ENCODE assay signal across 2 cellular contexts in the genomic region with DNA sequence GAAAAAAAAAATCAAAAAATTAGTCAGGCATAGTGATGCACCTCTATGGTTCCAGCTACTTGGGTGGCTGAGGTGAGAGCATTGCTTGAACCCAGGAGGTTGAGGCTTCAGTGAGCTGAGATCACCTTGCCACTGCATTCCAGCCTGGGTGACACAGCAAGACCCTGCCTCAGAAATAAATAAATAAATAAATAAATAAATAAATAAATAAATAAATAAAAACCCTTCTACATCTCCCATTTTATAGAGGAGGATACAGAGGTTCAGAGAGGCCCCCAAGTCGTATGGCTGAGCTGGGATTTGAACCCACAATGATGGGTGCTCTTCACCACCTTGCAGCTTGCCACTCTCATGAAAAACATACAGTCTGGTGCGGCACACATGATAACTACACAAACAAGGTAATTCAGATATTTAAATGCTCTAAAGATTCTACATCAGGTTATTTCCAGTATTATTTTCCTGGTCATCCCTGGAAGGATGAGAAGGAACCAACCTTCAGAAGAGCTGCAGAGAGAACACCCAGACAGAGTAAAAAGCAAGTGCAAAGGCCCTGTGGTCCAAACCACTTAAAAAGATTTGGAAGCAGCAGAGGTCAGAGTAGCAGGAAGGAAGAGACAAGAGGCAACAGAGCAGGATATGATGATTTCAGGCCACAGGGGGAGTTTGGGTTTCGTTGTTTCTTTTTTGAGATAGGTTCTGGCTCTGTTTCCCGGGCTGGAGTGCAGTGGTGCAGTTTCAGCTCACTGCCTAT.
A peak's percentile ranks its signal among the peaks of the same experiment; 100 is the strongest.
TF ChIP-seq lines count a peak whose summit lies in the region.

No MANE protein-coding gene starts in this region.

TF ChIP-seq in HEK293, 187 proteins besides CTCF, POLR2A, EP300 and RAD21 (continues in another document):
- TF ChIP-seq, protein P1, sequence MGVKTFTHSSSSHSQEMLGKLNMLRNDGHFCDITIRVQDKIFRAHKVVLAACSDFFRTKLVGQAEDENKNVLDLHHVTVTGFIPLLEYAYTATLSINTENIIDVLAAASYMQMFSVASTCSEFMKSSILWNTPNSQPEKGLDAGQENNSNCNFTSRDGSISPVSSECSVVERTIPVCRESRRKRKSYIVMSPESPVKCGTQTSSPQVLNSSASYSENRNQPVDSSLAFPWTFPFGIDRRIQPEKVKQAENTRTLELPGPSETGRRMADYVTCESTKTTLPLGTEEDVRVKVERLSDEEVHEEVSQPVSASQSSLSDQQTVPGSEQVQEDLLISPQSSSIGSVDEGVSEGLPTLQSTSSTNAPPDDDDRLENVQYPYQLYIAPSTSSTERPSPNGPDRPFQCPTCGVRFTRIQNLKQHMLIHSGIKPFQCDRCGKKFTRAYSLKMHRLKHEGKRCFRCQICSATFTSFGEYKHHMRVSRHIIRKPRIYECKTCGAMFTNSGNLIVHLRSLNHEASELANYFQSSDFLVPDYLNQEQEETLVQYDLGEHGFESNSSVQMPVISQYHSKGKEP (tag by site-specific recombination; IDR thresholded peaks at IDR 0.05), result no peak
- peak; percentile 29; the same call in 1 of the 2 replicates for TF ChIP-seq ZNF558 (tag by site-specific recombination; IDR thresholded peaks at IDR 0.05)
- TF ChIP-seq ZSCAN23 (tag by site-specific recombination; IDR thresholded peaks at IDR 0.05), result no peak
- no peak for TF ChIP-seq ZNF544 (tag by site-specific recombination; IDR thresholded peaks at IDR 0.05)
- TF ChIP-seq ZNF221 (tag by site-specific recombination; IDR thresholded peaks at IDR 0.05; ENCODE audit: borderline replicate concordance), result no peak
- TF ChIP-seq IKZF3 (tag by site-specific recombination; IDR thresholded peaks at IDR 0.05), result no peak
- no peak for TF ChIP-seq ZNF473 (tag by site-specific recombination; IDR thresholded peaks at IDR 0.05)
- TF ChIP-seq, protein P2, sequence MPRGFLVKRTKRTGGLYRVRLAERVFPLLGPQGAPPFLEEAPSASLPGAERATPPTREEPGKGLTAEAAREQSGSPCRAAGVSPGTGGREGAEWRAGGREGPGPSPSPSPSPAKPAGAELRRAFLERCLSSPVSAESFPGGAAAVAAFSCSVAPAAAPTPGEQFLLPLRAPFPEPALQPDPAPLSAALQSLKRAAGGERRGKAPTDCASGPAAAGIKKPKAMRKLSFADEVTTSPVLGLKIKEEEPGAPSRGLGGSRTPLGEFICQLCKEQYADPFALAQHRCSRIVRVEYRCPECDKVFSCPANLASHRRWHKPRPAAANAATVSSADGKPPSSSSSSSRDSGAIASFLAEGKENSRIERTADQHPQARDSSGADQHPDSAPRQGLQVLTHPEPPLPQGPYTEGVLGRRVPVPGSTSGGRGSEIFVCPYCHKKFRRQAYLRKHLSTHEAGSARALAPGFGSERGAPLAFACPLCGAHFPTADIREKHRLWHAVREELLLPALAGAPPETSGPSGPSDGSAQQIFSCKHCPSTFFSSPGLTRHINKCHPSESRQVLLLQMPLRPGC (tag by site-specific recombination; IDR thresholded peaks at IDR 0.05), result no peak
- peak; percentile 77; the same call in 1 of the 2 replicates for TF ChIP-seq ZNF394 (tag by site-specific recombination; IDR thresholded peaks at IDR 0.05; ENCODE audit: borderline replicate concordance)
- no peak for TF ChIP-seq ZNF585B (tag by site-specific recombination; IDR thresholded peaks at IDR 0.05)
- 0 out of 2 replicates have a peak, but pooled peaks have one; percentile 6 for TF ChIP-seq ZNF654 (tag by site-specific recombination; IDR thresholded peaks at IDR 0.05; ENCODE audit: low read depth)
- TF ChIP-seq, protein P3, sequence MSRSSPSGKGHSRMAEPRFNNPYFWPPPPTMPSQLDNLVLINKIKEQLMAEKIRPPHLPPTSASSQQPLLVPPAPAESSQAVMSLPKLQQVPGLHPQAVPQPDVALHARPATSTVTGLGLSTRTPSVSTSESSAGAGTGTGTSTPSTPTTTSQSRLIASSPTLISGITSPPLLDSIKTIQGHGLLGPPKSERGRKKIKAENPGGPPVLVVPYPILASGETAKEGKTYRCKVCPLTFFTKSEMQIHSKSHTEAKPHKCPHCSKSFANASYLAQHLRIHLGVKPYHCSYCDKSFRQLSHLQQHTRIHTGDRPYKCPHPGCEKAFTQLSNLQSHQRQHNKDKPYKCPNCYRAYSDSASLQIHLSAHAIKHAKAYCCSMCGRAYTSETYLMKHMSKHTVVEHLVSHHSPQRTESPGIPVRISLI (tag by site-specific recombination; IDR thresholded peaks at IDR 0.05), result no peak
- TF ChIP-seq WT1 (tag by site-specific recombination; IDR thresholded peaks at IDR 0.05), result no peak
- TF ChIP-seq, protein P4, sequence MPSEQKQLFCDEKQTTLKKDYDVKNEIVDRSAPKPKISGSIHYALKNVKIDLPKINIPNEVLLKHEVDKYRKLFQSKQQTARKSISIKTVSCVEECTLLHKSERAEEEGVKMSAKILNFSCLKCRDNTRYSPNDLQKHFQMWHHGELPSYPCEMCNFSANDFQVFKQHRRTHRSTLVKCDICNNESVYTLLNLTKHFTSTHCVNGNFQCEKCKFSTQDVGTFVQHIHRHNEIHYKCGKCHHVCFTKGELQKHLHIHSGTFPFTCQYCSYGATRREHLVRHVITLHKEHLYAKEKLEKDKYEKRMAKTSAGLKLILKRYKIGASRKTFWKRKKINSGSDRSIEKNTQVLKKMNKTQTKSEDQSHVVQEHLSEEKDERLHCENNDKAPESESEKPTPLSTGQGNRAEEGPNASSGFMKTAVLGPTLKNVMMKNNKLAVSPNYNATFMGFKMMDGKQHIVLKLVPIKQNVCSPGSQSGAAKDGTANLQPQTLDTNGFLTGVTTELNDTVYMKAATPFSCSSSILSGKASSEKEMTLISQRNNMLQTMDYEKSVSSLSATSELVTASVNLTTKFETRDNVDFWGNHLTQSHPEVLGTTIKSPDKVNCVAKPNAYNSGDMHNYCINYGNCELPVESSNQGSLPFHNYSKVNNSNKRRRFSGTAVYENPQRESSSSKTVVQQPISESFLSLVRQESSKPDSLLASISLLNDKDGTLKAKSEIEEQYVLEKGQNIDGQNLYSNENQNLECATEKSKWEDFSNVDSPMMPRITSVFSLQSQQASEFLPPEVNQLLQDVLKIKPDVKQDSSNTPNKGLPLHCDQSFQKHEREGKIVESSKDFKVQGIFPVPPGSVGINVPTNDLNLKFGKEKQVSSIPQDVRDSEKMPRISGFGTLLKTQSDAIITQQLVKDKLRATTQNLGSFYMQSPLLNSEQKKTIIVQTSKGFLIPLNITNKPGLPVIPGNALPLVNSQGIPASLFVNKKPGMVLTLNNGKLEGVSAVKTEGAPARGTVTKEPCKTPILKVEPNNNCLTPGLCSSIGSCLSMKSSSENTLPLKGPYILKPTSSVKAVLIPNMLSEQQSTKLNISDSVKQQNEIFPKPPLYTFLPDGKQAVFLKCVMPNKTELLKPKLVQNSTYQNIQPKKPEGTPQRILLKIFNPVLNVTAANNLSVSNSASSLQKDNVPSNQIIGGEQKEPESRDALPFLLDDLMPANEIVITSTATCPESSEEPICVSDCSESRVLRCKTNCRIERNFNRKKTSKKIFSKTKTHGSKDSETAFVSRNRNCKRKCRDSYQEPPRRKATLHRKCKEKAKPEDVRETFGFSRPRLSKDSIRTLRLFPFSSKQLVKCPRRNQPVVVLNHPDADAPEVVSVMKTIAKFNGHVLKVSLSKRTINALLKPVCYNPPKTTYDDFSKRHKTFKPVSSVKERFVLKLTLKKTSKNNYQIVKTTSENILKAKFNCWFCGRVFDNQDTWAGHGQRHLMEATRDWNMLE (tag by site-specific recombination; conservative IDR thresholded peaks at IDR 0.05; ENCODE audit: low read depth), result peak; percentile 70
- TF ChIP-seq ZNF266 (tag by site-specific recombination; IDR thresholded peaks at IDR 0.05; ENCODE audit: low read depth), result peak; percentile 43; the same call in 1 of the 2 replicates
- TF ChIP-seq SCRT1 (tag by site-specific recombination; IDR thresholded peaks at IDR 0.05; ENCODE audit: borderline replicate concordance), result no peak
- 0 out of 2 replicates have a peak, but pooled peaks have one; percentile 31 for TF ChIP-seq ZBTB1 (tag by site-specific recombination; IDR thresholded peaks at IDR 0.05)
- TF ChIP-seq ZNF624 (tag by site-specific recombination; IDR thresholded peaks at IDR 0.05), result no peak

TF ChIP-seq in H1, 55 proteins besides CTCF, POLR2A, EP300 and RAD21:
- TF ChIP-seq GABPA (IDR thresholded peaks at IDR 0.05; ENCODE audit: borderline replicate concordance, insufficient read depth, low read length), result no peak
- peak; percentile 79; the same call in 1 of the 2 replicates for TF ChIP-seq KDM1A (IDR thresholded peaks at IDR 0.05; ENCODE audit: borderline replicate concordance, low read length)
- no peak for TF ChIP-seq SUZ12 (IDR thresholded peaks at IDR 0.05; ENCODE audit: low read length)
- TF ChIP-seq SIX5 (IDR thresholded peaks at IDR 0.05; ENCODE audit: low read depth, low read length), result no peak
